In genomic region chr17:55436224-55437164, GRCh38 we compare ENCODE assay signal across 10 cellular contexts. TPM values are rescaled to one million over a fixed set of nuclear protein-coding genes. Genes with fewer than 3 reads are reported as not detected.
DNase-seq lines count a peak whose midpoint lies in the region; ATAC-seq, FAIRE-seq and TF ChIP-seq lines count a peak whose summit lies in the region.
"Had no signal": no experiment of that assay in that cellular context is flagged by ENCODE, and none has a peak within 500 bp of the region (broad histone marks: within the 10 kb centered on the region; RNA-seq: fewer than 3 reads in every experiment).

No MANE protein-coding gene starts in this region.

- DNase-seq in GM12892 (ENCODE audit: insufficient read length), result no peak
- DNase-seq in K562 (ENCODE audit: extremely low read depth in 1 of 4, low spot score in 3 of 4), result no peak
- no peak for DNase-seq in urothelium cell line (ENCODE audit: low spot score)
- DNase-seq in iPS-NIHi7 (ENCODE audit: extremely low spot score), result no peak
- DNase-seq in effector CD8-positive, alpha-beta T cell (lab: John Stamatoyannopoulos, UW), result no peak
- no peak for DNase-seq in gastrocnemius medialis
- DNase-seq: lower lobe of right lung; stimulated activated CD8-positive, alpha-beta memory T cell treated with anti-CD3 and anti-CD28 coated beads, Interleukin-4, amount 100 ng/mL, for 48 hours had no signal

- TF ChIP-seq CTCF in K562 (IDR thresholded peaks at IDR 0.05 in 2 of 3, conservative IDR thresholded peaks at IDR 0.05 in 1 of 3; ENCODE audit: insufficient read depth in 2 of 3, low read depth in 1 of 3, low read length in 3 of 3) (no peak), gastrocnemius medialis (IDR thresholded peaks at IDR 0.05 in 4 of 5, conservative IDR thresholded peaks at IDR 0.05 in 1 of 5) (no peak)

- POLR2A ChIA-PET in K562 (lab: Yijun Ruan, JAX), result no interaction called here

- H3K4me3 ChIP-seq in K562 (no peak overlapping the region), gastrocnemius medialis (no peak overlapping the region)
- H3K4me3 ChIP-seq: lower lobe of right lung had no signal

- ATAC-seq in GM19455 (IDR thresholded peaks at IDR 0.05; ENCODE audit: unreplicated experiment) (peak; percentile 10), HG03064 (IDR thresholded peaks at IDR 0.05; ENCODE audit: low read depth, unreplicated experiment) (peak; percentile 27), K562 (peak; percentile 41; the same call in 2 of the 3 replicates), gastrocnemius medialis (no peak)
- ATAC-seq: lower lobe of right lung had no signal

- H3K9me1 ChIP-seq in K562 (ENCODE audit: control insufficient read depth, insufficient read depth, low read length), result no peaks in the 10 kb centered on the region

- in situ Hi-C loops in K562 (cut with MboI) (no loop called here), gastrocnemius medialis (cut with MboI; ENCODE audit: low sequenced_read_pairs in 4 of 4) (no loop called here)

- BruUV-seq in K562 (replicated peaks; lab: Mats Ljungman, UMichigan), result no TSS peak

- TF ChIP-seq EP300 in K562 (IDR thresholded peaks at IDR 0.05; ENCODE audit: low read length), result peak; percentile 66

- no peak overlapping the region for H3K4me2 ChIP-seq in K562 (ENCODE audit: insufficient read depth, low read length)

- H3K79me2 ChIP-seq in K562 (ENCODE audit: control insufficient read depth, insufficient read depth, low read length), result no peaks in the 10 kb centered on the region

- 44% methylated on average over 4 of the region's 4 CpGs for WGBS in K562 (ENCODE audit: insufficient coverage, low coverage, missing lambda C conversion rate)

- no peaks in the 10 kb centered on the region for H3K27me3 ChIP-seq in K562 (ENCODE audit: control insufficient read depth in 2 of 2, insufficient read depth in 2 of 2, low read length in 2 of 2)
- H3K27me3 ChIP-seq in gastrocnemius medialis, result no peaks in the 10 kb centered on the region

- no peak for TF ChIP-seq POLR2A in GM12892 (IDR thresholded peaks at IDR 0.05; ENCODE audit: low read depth, low read length)
- no peak for TF ChIP-seq POLR2A in K562 (conservative IDR thresholded peaks at IDR 0.05)
- TF ChIP-seq POLR2A in gastrocnemius medialis (IDR thresholded peaks at IDR 0.05), result no peak

- H3K9me3 ChIP-seq in K562 (replicated peaks; ENCODE audit: control insufficient read depth, insufficient read depth, low read depth, low read length) (no peaks in the 10 kb centered on the region), gastrocnemius medialis (no peaks in the 10 kb centered on the region)
- H3K9me3 ChIP-seq: lower lobe of right lung had no signal

- H4K20me1 ChIP-seq in K562 (replicated peaks; ENCODE audit: control insufficient read depth, insufficient read depth, low read length), result no peaks in the 10 kb centered on the region

- H3K4me1 ChIP-seq in K562 (replicated peaks in 1 of 2; ENCODE audit: control insufficient read depth in 2 of 2, insufficient read depth in 2 of 2, low read length in 2 of 2) (peaks cover 0 to 22% of the 10 kb centered on the region in 2 experiments; a peak in 3 of 5 replicates), gastrocnemius medialis (no peaks in the 10 kb centered on the region)

- H3K36me3 ChIP-seq in K562 (ENCODE audit: control insufficient read depth, insufficient read depth, low read length), result no peaks in the 10 kb centered on the region
- no peaks in the 10 kb centered on the region for H3K36me3 ChIP-seq in gastrocnemius medialis
- H3K36me3 ChIP-seq: lower lobe of right lung had no signal

- no peak overlapping the region for H2AFZ ChIP-seq in K562 (ENCODE audit: low read depth, low read length)

- TF ChIP-seq RAD21 in K562 (CRISPR knock-in tag; conservative IDR thresholded peaks at IDR 0.05 in 1 of 2, IDR thresholded peaks at IDR 0.05 in 1 of 2), result no peak

- H3K27ac ChIP-seq in K562 (ENCODE audit: extremely low read depth, low read depth, low read length), result no peak overlapping the region
- no peak overlapping the region for H3K27ac ChIP-seq in gastrocnemius medialis
- H3K27ac ChIP-seq: lower lobe of right lung had no signal

- intact Hi-C loops in K562 (cut with micrococcal nuclease), result no loop called here
- intact Hi-C loops in gastrocnemius medialis (cut with DNase I; ENCODE audit: low total_unique reads), result no loop called here

- H3K9ac ChIP-seq in K562 (ENCODE audit: insufficient read depth in 1 of 2, low read depth in 2 of 2, low read length in 2 of 2), result no peak overlapping the region

- CTCF ChIA-PET in K562 (lab: Yijun Ruan, JAX; ENCODE audit: low intra/inter-chr PET ratio), result no interaction called here

- peak; percentile 71 for FAIRE-seq in GM12892 (lab: Jason Lieb, UNC)
- no peak for FAIRE-seq in K562 (lab: Jason Lieb, UNC)
- no peak for FAIRE-seq in urothelium cell line (lab: Jason Lieb, UNC)

TF ChIP-seq in K562, 482 proteins besides CTCF, POLR2A, EP300 and RAD21 (continues in another document):
- TF ChIP-seq XRCC5 (IDR thresholded peaks at IDR 0.05; ENCODE audit: low read depth, low read length), result no peak
- TF ChIP-seq XRCC3 (IDR thresholded peaks at IDR 0.05), result no peak
- no peak for TF ChIP-seq POLR2B (IDR thresholded peaks at IDR 0.05; ENCODE audit: low read depth, partially characterized antibody)
- TF ChIP-seq CHAMP1 (IDR thresholded peaks at IDR 0.05), result no peak
- peak; percentile 48 for TF ChIP-seq NCOR1 (IDR thresholded peaks at IDR 0.05)
- no peak for TF ChIP-seq ATF1 (CRISPR knock-in tag; IDR thresholded peaks at IDR 0.05)
- TF ChIP-seq ATF1 (tag; IDR thresholded peaks at IDR 0.05), result no peak
- TF ChIP-seq POLR2H (tag; IDR thresholded peaks at IDR 0.05; ENCODE audit: low read depth), result no peak
- no peak for TF ChIP-seq MAX (CRISPR knock-in tag; IDR thresholded peaks at IDR 0.05)
- peak in 1 of 2 experiments; percentile 46; a peak in 1 of 4 replicates for TF ChIP-seq TBL1XR1 (IDR thresholded peaks at IDR 0.05; ENCODE audit: low read length in 2 of 2)
- no peak for TF ChIP-seq NUFIP1 (IDR thresholded peaks at IDR 0.05; ENCODE audit: partially characterized antibody)
- TF ChIP-seq C11orf30 (IDR thresholded peaks at IDR 0.05; ENCODE audit: low read depth), result no peak
- TF ChIP-seq RHOXF2B (CRISPR knock-in tag; conservative IDR thresholded peaks at IDR 0.05), result no peak
- TF ChIP-seq RBM39 (optimal IDR thresholded peaks at IDR 0.05; ENCODE audit: low read depth, low read length), result no peak

RNA-seq across cellular contexts. Expression of gene MMD, which starts 14.9 kb away (rescaled TPM):
- polyA plus RNA-seq in GM12892 (2012; ENCODE audit: missing spikeins), result 22.7 TPM
- 16.5 and 29.7 TPM in 2 replicates for total RNA-seq in K562 (2011; cell fraction: chromatin; rRNA removed; ENCODE audit: low replicate concordance)
- total RNA-seq in K562 (2011; cell fraction: nucleolus; rRNA removed), result 11.6 and 13.0 TPM in 2 replicates
- total RNA-seq in K562 (2011; cell fraction: nucleoplasm; rRNA removed), result 17.2 and 29.8 TPM in 2 replicates
- 6.7 and 11.0 TPM in 2 replicates for total RNA-seq in K562 (2014; rRNA removed)
- total RNA-seq in K562 (2014; rRNA removed; fragmentation: Illumina TruSeq; extraction: Trizol), result 10.7 and 11.7 TPM in 2 replicates
- 7.3 and 8.8 TPM in 2 replicates for total RNA-seq in K562 (2015; rRNA removed; fragmentation: Illumina TruSeq; extraction: Trizol)
- total RNA-seq in K562 (2021), result 15.2 TPM in 2 replicates
- polyA plus RNA-seq in K562 (2011; rRNA removed), result 17.7 and 18.9 TPM in 2 replicates
- polyA plus RNA-seq in K562 (2011; cell fraction: cytosol; rRNA removed), result 9.2 and 11.6 TPM in 2 replicates
- 12.3 and 13.0 TPM in 2 replicates for polyA plus RNA-seq in K562 (2011; cell fraction: nucleus; rRNA removed)
- polyA plus RNA-seq in K562 (2012), result 8.0 and 11.8 TPM in 2 replicates
- 9.6 and 11.1 TPM in 2 replicates for polyA plus RNA-seq in K562 (2014; fragmentation: Illumina TruSeq; extraction: Trizol)
- polyA plus RNA-seq in K562 (2014; fragmentation: Nextera tagmentation; extraction: Ambion mirVana), result 1 to 10 TPM; 3.1 to 4.0 TPM
- 11.5 and 12.6 TPM in 2 replicates for polyA plus RNA-seq in K562 (2014; rRNA removed)
- 14.3 TPM in 2 replicates for polyA minus RNA-seq in K562 (2011; rRNA and poly(A)+ RNA removed)
- polyA minus RNA-seq in K562 (2011; cell fraction: cytosol; rRNA and poly(A)+ RNA removed), result 3.5 and 7.0 TPM in 2 replicates
- polyA minus RNA-seq in K562 (2011; cell fraction: nucleus; rRNA and poly(A)+ RNA removed), result 9.4 and 13.0 TPM in 2 replicates
- total RNA-seq in gastrocnemius medialis, result 10 to 100 TPM in 2 of 4 donors, 1 to 10 TPM in 2; 4.6 to 25.7 (median 11.3) TPM

Comparison
In these comparisons a context has a peak if more than half of its experiments do, and no peak if none do; other contexts are left out.
1. ATAC-seq: peak in GM19455 (single experiment), HG03064 (single experiment) and K562 (single experiment); none in gastrocnemius medialis (0 of 2).